ENCODE assay signal across 7 cellular contexts in genomic region chr15:53412542-53412941, GRCh38.
"Had no signal": no experiment of that assay in that cellular context is flagged by ENCODE, and none has a peak within 500 bp of the region (broad histone marks: within the 10 kb centered on the region; RNA-seq: fewer than 3 reads in every experiment).

No MANE protein-coding gene starts in this region.

- H3K9me3 Mint-ChIP-seq: GM23338, H9 had no signal

- H3K4me3 ChIP-seq: GM23338, K562 had no signal

- H3K27ac Mint-ChIP-seq: GM23338, H9 had no signal

- H3K4me3 Mint-ChIP-seq: GM23338, H9 had no signal

- H3K4me2 ChIP-seq: GM23338 had no signal

- ATAC-seq: GM23338, K562 had no signal

- H2AFZ ChIP-seq: GM23338 had no signal

- DNase-seq: H9, HCEC 1CT had no signal

- FAIRE-seq: H1, H54, HTR-8/SVneo, K562 had no signal

- H3K4me1 Mint-ChIP-seq: GM23338, H9 had no signal
